In genomic region chr17:41499714-41500113, GRCh38 we compare ENCODE assay signal across 1 cellular context.
A peak's percentile ranks its signal among the peaks of the same experiment; 100 is the strongest.
TF ChIP-seq lines count a peak whose summit lies in the region.

No MANE protein-coding gene starts in this region.

TF ChIP-seq in K562, 482 proteins besides CTCF, POLR2A, EP300 and RAD21 (continued from another document):
- TF ChIP-seq BRF2 (IDR thresholded peaks at IDR 0.05; ENCODE audit: borderline replicate concordance, insufficient read depth, insufficient read length): no peak
- TF ChIP-seq SRSF7 (optimal IDR thresholded peaks at IDR 0.05; ENCODE audit: low read depth, low read length): no peak
- TF ChIP-seq ZNF124 (CRISPR knock-in tag; IDR thresholded peaks at IDR 0.05): no peak
- TF ChIP-seq ELK1 (CRISPR knock-in tag; IDR thresholded peaks at IDR 0.05): no peak
- TF ChIP-seq RCOR1 (IDR thresholded peaks at IDR 0.05; ENCODE audit: borderline replicate concordance in 1 of 2, low read depth in 2 of 2, low read length in 2 of 2): no peak
- TF ChIP-seq E2F4 (CRISPR knock-in tag; IDR thresholded peaks at IDR 0.05; ENCODE audit: low read depth): no peak
- TF ChIP-seq POLR2G (IDR thresholded peaks at IDR 0.05; ENCODE audit: low read depth, low read length): no peak
- TF ChIP-seq DACH1 (IDR thresholded peaks at IDR 0.05; ENCODE audit: partially characterized antibody): no peak
- no peak for TF ChIP-seq CAMTA2 (CRISPR knock-in tag; conservative IDR thresholded peaks at IDR 0.05)
- TF ChIP-seq EHMT2 (IDR thresholded peaks at IDR 0.05): 0 out of 2 replicates have a peak, but pooled peaks have one; percentile 5
- no peak for TF ChIP-seq THRA (IDR thresholded peaks at IDR 0.05)
- TF ChIP-seq MBD2 (IDR thresholded peaks at IDR 0.05; ENCODE audit: borderline replicate concordance, low read depth): 0 out of 2 replicates have a peak, but pooled peaks have one; percentile 6
- TF ChIP-seq NUFIP1 (IDR thresholded peaks at IDR 0.05; ENCODE audit: partially characterized antibody): peak; percentile 65
- no peak for TF ChIP-seq CCNT2 (IDR thresholded peaks at IDR 0.05; ENCODE audit: borderline replicate concordance, extremely low read depth, insufficient read length, low read depth, low read length)
- TF ChIP-seq MAX (CRISPR knock-in tag; IDR thresholded peaks at IDR 0.05): 0 out of 2 replicates have a peak, but pooled peaks have one; percentile 14
- TF ChIP-seq HDAC3 (IDR thresholded peaks at IDR 0.05; ENCODE audit: borderline replicate concordance, partially characterized antibody): no peak
- no peak for TF ChIP-seq ZNF143 (CRISPR knock-in tag; IDR thresholded peaks at IDR 0.05)
- no peak for TF ChIP-seq ZNF561 (CRISPR knock-in tag; conservative IDR thresholded peaks at IDR 0.05)
- 0 out of 4 replicates have a peak, but pooled peaks of 1 of the 2 experiments have one; percentile 14 for TF ChIP-seq ZNF639 (CRISPR knock-in tag; conservative IDR thresholded peaks at IDR 0.05 in 1 of 2, IDR thresholded peaks at IDR 0.05 in 1 of 2)
- peak; percentile 57 for TF ChIP-seq USF2 (CRISPR knock-in tag; IDR thresholded peaks at IDR 0.05)
- TF ChIP-seq MECOM (CRISPR knock-in tag; IDR thresholded peaks at IDR 0.05): no peak
